17 cellular contexts compared by ENCODE assay signal in the genomic region with DNA sequence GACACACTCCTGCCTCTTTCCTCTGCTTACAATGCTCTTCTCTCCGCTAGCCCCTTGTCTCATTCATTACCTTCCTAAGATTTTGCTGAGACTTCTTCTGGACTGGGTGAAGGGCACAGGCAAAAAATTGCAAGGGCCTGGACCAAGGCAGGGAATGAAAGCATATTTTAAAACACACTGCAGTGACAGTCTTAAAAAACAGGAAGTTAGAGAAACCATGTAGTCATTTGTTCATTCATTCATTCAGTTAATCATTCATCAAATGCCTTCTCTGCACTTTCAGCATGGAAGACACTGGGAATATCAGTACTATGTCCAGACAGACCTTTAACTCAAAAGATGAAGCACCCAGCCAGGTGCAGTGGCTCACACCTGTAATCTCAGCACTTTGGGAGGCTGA.
"Had no signal": no experiment of that assay in that cellular context is flagged by ENCODE, and none has a peak within 500 bp of the region (broad histone marks: within the 10 kb centered on the region; RNA-seq: fewer than 3 reads in every experiment).

No MANE protein-coding gene starts in this region.

- H3K9me3 ChIP-seq: esophagus squamous epithelium, sigmoid colon, tibial artery, vagina had no signal

- H3K27ac ChIP-seq: brain microvascular endothelial cell, esophagus squamous epithelium, neural progenitor cell, sigmoid colon had no signal

- H2AFZ ChIP-seq: neural progenitor cell had no signal

- H3K4me3 ChIP-seq: coronary artery, esophagus squamous epithelium, neural progenitor cell, sigmoid colon, tibial artery, vagina had no signal

- H3K36me3 ChIP-seq: brain microvascular endothelial cell, esophagus squamous epithelium, neural progenitor cell, sigmoid colon, tibial artery, vagina had no signal

- H3K4me3 Mint-ChIP-seq: central memory CD8-positive, alpha-beta T cell; neural progenitor cell had no signal

- H3K27ac Mint-ChIP-seq: neural progenitor cell had no signal

- DNase-seq: activated CD4-positive, alpha-beta T cell treated with anti-CD3 and anti-CD28 coated beads, Interleukin-2, amount 50 U/mL, for 1 hour; activated CD4-positive, CD25-positive, alpha-beta regulatory T cell; activated CD8-positive, alpha-beta memory T cell treated with anti-CD3 and anti-CD28 coated beads for 24 hours; activated naive CD4-positive, alpha-beta T cell; anterior cingulate cortex; brain microvascular endothelial cell; effector CD4-positive, alpha-beta T cell; esophagus squamous epithelium; glutamatergic neuron; midbrain; stimulated activated CD4-positive, alpha-beta T cell treated with anti-CD3 and anti-CD28 coated beads, Interleukin-1b, Interleukin-23, amount 100 ng/mL, for 48 hours; tibial artery had no signal

- H3K36me3 Mint-ChIP-seq: neural progenitor cell had no signal

- H3K27me3 ChIP-seq: brain microvascular endothelial cell, esophagus squamous epithelium, sigmoid colon, tibial artery, vagina had no signal

- H3K27me3 Mint-ChIP-seq: central memory CD8-positive, alpha-beta T cell had no signal

- H3K9me3 Mint-ChIP-seq: central memory CD8-positive, alpha-beta T cell had no signal

- H3K4me2 ChIP-seq: neural progenitor cell had no signal

- H3K9ac ChIP-seq: neural progenitor cell had no signal
